1 cellular context compared by ENCODE assay signal in genomic region chr14:95460647-95461478, GRCh38.
TF ChIP-seq lines count a peak whose summit lies in the region.

No MANE protein-coding gene starts in this region.

TF ChIP-seq in GM23338, 12 proteins besides CTCF, POLR2A, EP300 and RAD21 (continued from another document):
- TF ChIP-seq ZNF462 (CRISPR knock-in tag; IDR thresholded peaks at IDR 0.05) (no peak), REST (IDR thresholded peaks at IDR 0.05; ENCODE audit: unreplicated experiment) (no peak), STAT1 (IDR thresholded peaks at IDR 0.05; ENCODE audit: unreplicated experiment) (no peak), CREB1 (CRISPR knock-in tag; IDR thresholded peaks at IDR 0.05; ENCODE audit: low read depth) (no peak), ETS1 (IDR thresholded peaks at IDR 0.05) (no peak), POLR2AphosphoS5 (IDR thresholded peaks at IDR 0.05; ENCODE audit: low read depth) (no peak), EZH2 (IDR thresholded peaks at IDR 0.05; ENCODE audit: low read depth, unreplicated experiment) (no peak)
TF ChIP-seq in GM23338: peak in this region for 0.
